In the genomic region with DNA sequence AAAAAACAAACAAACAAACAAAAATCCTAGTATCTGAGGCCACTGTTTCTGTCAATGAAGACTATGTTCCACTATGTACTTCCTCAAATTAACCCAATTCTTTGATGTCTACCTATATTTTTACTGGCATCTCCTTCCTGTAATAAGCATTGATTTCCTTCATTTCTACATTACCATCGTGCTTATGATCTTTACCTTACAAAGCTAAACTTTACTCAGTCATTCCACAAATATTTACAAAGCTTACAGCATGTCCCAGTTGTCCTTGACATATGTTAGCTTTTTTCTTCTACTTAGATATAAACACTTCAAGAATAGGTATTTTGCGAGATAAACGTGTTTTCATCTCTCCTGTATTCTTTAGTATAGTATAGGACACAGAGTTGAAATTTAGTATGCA, we compare ENCODE assay signal across 21 cellular contexts.
"Had no signal": no experiment of that assay in that cellular context is flagged by ENCODE, and none has a peak within 500 bp of the region (broad histone marks: within the 10 kb centered on the region; RNA-seq: fewer than 3 reads in every experiment).

No MANE protein-coding gene starts in this region.

- H3K4me1 ChIP-seq: heart left ventricle, lower lobe of right lung, testis had no signal

- H3K27me3 Mint-ChIP-seq: activated CD4-positive, alpha-beta T cell treated with anti-CD3 and anti-CD28 coated beads, Interleukin-2, amount 10 ng/mL, durations not matched to agents 24 days and 14 days; activated CD8-positive, alpha-beta memory T cell treated with anti-CD3 and anti-CD28 coated beads, Interleukin-2, amount 10 ng/mL, durations not matched to agents 7 days and 5 days; activated CD8-positive, alpha-beta T cell treated with anti-CD3 and anti-CD28 coated beads for 36 hours; activated naive CD4-positive, alpha-beta T cell treated with anti-CD3 and anti-CD28 coated beads, Interleukin-2, amount 50 U/mL, for 24 hours; naive thymus-derived CD4-positive, alpha-beta T cell; progenitor cell of endocrine pancreas; stimulated activated naive B cell treated with anti-CD40 and anti-IgM and Interleukin-4, amounts not matched to agents 10 μg/mL and 1 μg/mL and 100 μg/mL, for 72 hours; T-helper 17 cell had no signal

- H3K36me3 ChIP-seq: heart left ventricle, lower lobe of right lung, upper lobe of left lung had no signal

- H3K27ac ChIP-seq: epithelial cell of prostate, heart left ventricle, lower lobe of right lung, testis, upper lobe of left lung had no signal

- H3K9me3 Mint-ChIP-seq: activated CD4-positive, alpha-beta T cell treated with anti-CD3 and anti-CD28 coated beads, Interleukin-2, amount 10 ng/mL, durations not matched to agents 24 days and 14 days; activated CD8-positive, alpha-beta T cell treated with anti-CD3 and anti-CD28 coated beads for 36 hours; activated naive CD4-positive, alpha-beta T cell treated with anti-CD3 and anti-CD28 coated beads, Interleukin-2, amount 50 U/mL, for 24 hours had no signal

- H3K27me3 ChIP-seq: heart left ventricle, testis, upper lobe of left lung had no signal

- H3K4me1 Mint-ChIP-seq: activated CD4-positive, alpha-beta T cell treated with anti-CD3 and anti-CD28 coated beads, Interleukin-2, amount 10 ng/mL, durations not matched to agents 24 days and 14 days; activated CD8-positive, alpha-beta memory T cell treated with anti-CD3 and anti-CD28 coated beads, Interleukin-2, amount 10 ng/mL, durations not matched to agents 7 days and 5 days; activated naive CD4-positive, alpha-beta T cell treated with anti-CD3 and anti-CD28 coated beads, Interleukin-2, amount 50 U/mL, for 24 hours; brain; naive thymus-derived CD4-positive, alpha-beta T cell; T-helper 17 cell had no signal

- H3K9me3 ChIP-seq: lower lobe of right lung, testis, upper lobe of left lung had no signal

- ATAC-seq: activated CD8-positive, alpha-beta memory T cell treated with anti-CD3 and anti-CD28 coated beads, Interleukin-2, amount 10 ng/mL, durations not matched to agents 7 days and 5 days; heart left ventricle; lower lobe of right lung; naive thymus-derived CD4-positive, alpha-beta T cell; T-helper 17 cell had no signal

- H3K4me3 Mint-ChIP-seq: activated CD4-positive, alpha-beta T cell treated with anti-CD3 and anti-CD28 coated beads, Interleukin-2, amount 10 ng/mL, durations not matched to agents 24 days and 14 days; activated CD8-positive, alpha-beta memory T cell treated with anti-CD3 and anti-CD28 coated beads, Interleukin-2, amount 10 ng/mL, durations not matched to agents 7 days and 5 days; activated CD8-positive, alpha-beta T cell treated with anti-CD3 and anti-CD28 coated beads for 36 hours; activated naive CD4-positive, alpha-beta T cell treated with anti-CD3 and anti-CD28 coated beads, Interleukin-2, amount 50 U/mL, for 24 hours; brain; naive thymus-derived CD4-positive, alpha-beta T cell; T-helper 17 cell had no signal

- H3K27ac Mint-ChIP-seq: activated CD4-positive, alpha-beta T cell treated with anti-CD3 and anti-CD28 coated beads, Interleukin-2, amount 10 ng/mL, durations not matched to agents 24 days and 14 days; activated CD8-positive, alpha-beta memory T cell treated with anti-CD3 and anti-CD28 coated beads, Interleukin-2, amount 10 ng/mL, durations not matched to agents 7 days and 5 days; activated CD8-positive, alpha-beta T cell treated with anti-CD3 and anti-CD28 coated beads for 36 hours; activated naive CD4-positive, alpha-beta T cell treated with anti-CD3 and anti-CD28 coated beads, Interleukin-2, amount 50 U/mL, for 24 hours; brain; naive thymus-derived CD4-positive, alpha-beta T cell; progenitor cell of endocrine pancreas; T-helper 17 cell had no signal

- H3K4me3 ChIP-seq: heart left ventricle, lower lobe of right lung, testis, upper lobe of left lung had no signal

- DNase-seq: activated CD4-positive, alpha-beta T cell treated with anti-CD3 and anti-CD28 coated beads, Interleukin-2, amount 10 ng/mL, durations not matched to agents 24 days and 14 days; activated CD8-positive, alpha-beta memory T cell treated with anti-CD3 and anti-CD28 coated beads, Interleukin-2, amount 10 ng/mL, durations not matched to agents 7 days and 5 days; activated CD8-positive, alpha-beta T cell treated with anti-CD3 and anti-CD28 coated beads for 36 hours; activated gamma-delta T cell treated with Interleukin-2 at 50 U/mL for 16 hours; activated T-cell treated with anti-CD3 and anti-CD28 coated beads for 4 hours; aorta; heart left ventricle; lower lobe of right lung; naive thymus-derived CD4-positive, alpha-beta T cell; retina; stimulated activated CD4-positive, alpha-beta T cell treated with anti-CD3 and anti-CD28 coated beads, Interleukin-2, amount 100 ng/mL, for 48 hours; stimulated activated CD8-positive, alpha-beta memory T cell treated with anti-CD3 and anti-CD28 coated beads, Interleukin-4, amount 100 ng/mL, for 48 hours; T-helper 17 cell; testis; upper lobe of left lung had no signal

- FAIRE-seq: keratinocyte had no signal
